8 cellular contexts compared by ENCODE assay signal in the genomic region with DNA sequence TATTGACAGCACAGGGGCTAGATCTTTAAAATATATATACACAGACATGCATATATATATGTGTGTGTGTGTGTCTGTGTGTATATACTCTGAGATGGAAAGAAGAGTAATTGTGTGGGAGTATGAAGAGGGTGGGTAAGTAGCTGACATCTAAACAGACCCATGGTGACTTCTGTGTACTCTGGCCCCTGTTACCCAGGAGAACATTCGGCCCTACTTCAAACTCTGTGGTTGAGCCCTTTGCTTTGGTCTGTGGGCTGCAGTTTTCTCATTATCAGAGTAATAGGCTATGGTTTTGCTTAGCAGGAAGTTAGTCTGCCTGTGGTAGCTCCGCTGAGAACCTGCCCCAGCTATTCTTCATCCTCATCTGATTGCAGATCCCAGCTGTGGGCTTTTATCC.
DNase-seq lines count a peak whose midpoint lies in the region; ATAC-seq, FAIRE-seq and TF ChIP-seq lines count a peak whose summit lies in the region.

No MANE protein-coding gene starts in this region.

- no peak overlapping the region for H3K27ac ChIP-seq in suprapubic skin

- intact Hi-C loops in activated CD4-positive, alpha-beta T cell treated with anti-CD3 and anti-CD28 coated beads, Interleukin-2, amount 10 ng/mL, durations not matched to agents 24 days and 14 days (cut with micrococcal nuclease): loop anchor here (1.0 to 2.0 kb wide), 3 partner anchors 11 to 173 kb away; a partner anchor contains a TSS

- DNase-seq in CD1c-positive myeloid dendritic cell (ENCODE audit: extremely low spot score) (peak; percentile 36), GM19240 (ENCODE audit: insufficient read length, low spot score) (peak; percentile 48), kidney glomerular epithelial cell (lab: John Stamatoyannopoulos, UW) (peak; percentile 27), suprapubic skin (ENCODE audit: low spot score in 2 of 2) (no peak), HK-2 (ENCODE audit: unreplicated experiment) (no peak), urothelium cell line (ENCODE audit: low spot score) (no peak)
- peak; percentile 85 for DNase-seq in activated CD4-positive, alpha-beta T cell treated with anti-CD3 and anti-CD28 coated beads, Interleukin-2, amount 10 ng/mL, durations not matched to agents 24 days and 14 days

- no peaks in the 10 kb centered on the region for H3K9me3 ChIP-seq in suprapubic skin

- no peak for TF ChIP-seq CTCF in suprapubic skin (IDR thresholded peaks at IDR 0.05)

- peaks cover 3% of the 10 kb centered on the region for H3K36me3 ChIP-seq in suprapubic skin

- no peak for TF ChIP-seq POLR2A in suprapubic skin (IDR thresholded peaks at IDR 0.05)

- peaks cover 24% of the 10 kb centered on the region for H3K36me3 Mint-ChIP-seq in activated CD4-positive, alpha-beta T cell treated with anti-CD3 and anti-CD28 coated beads, Interleukin-2, amount 10 ng/mL, durations not matched to agents 24 days and 14 days (ENCODE audit: low read depth)

- peaks cover 34% of the 10 kb centered on the region for H3K4me1 ChIP-seq in suprapubic skin

- no peaks in the 10 kb centered on the region for H3K27me3 Mint-ChIP-seq in activated CD4-positive, alpha-beta T cell treated with anti-CD3 and anti-CD28 coated beads, Interleukin-2, amount 10 ng/mL, durations not matched to agents 24 days and 14 days

- H3K27ac Mint-ChIP-seq in activated CD4-positive, alpha-beta T cell treated with anti-CD3 and anti-CD28 coated beads, Interleukin-2, amount 10 ng/mL, durations not matched to agents 24 days and 14 days: peak overlapping the region; percentile 84

- no peak overlapping the region for H3K4me3 ChIP-seq in suprapubic skin

- no peaks in the 10 kb centered on the region for H3K27me3 ChIP-seq in suprapubic skin

- peaks cover 47% of the 10 kb centered on the region for H3K4me1 Mint-ChIP-seq in activated CD4-positive, alpha-beta T cell treated with anti-CD3 and anti-CD28 coated beads, Interleukin-2, amount 10 ng/mL, durations not matched to agents 24 days and 14 days

- peaks cover 4% of the 10 kb centered on the region for H3K9me3 Mint-ChIP-seq in activated CD4-positive, alpha-beta T cell treated with anti-CD3 and anti-CD28 coated beads, Interleukin-2, amount 10 ng/mL, durations not matched to agents 24 days and 14 days

- no peak for TF ChIP-seq EP300 in suprapubic skin (IDR thresholded peaks at IDR 0.05)

- no peak for FAIRE-seq in urothelium cell line (lab: Jason Lieb, UNC)

- 53% methylated on average over 2 of the region's 2 CpGs for WGBS in suprapubic skin

- peak overlapping the region; percentile 59 for H3K4me3 Mint-ChIP-seq in activated CD4-positive, alpha-beta T cell treated with anti-CD3 and anti-CD28 coated beads, Interleukin-2, amount 10 ng/mL, durations not matched to agents 24 days and 14 days

- ATAC-seq in HG03378 (IDR thresholded peaks at IDR 0.05; ENCODE audit: unreplicated experiment): peak; percentile 71

Comparison
In these comparisons a context has a peak if more than half of its experiments do, and no peak if none do; other contexts are left out.
1. DNase-seq: peak in CD1c-positive myeloid dendritic cell (single experiment), GM19240 (single experiment), activated CD4-positive, alpha-beta T cell treated with anti-CD3 and anti-CD28 coated beads, Interleukin-2, amount 10 ng/mL, durations not matched to agents 24 days and 14 days (single experiment) and kidney glomerular epithelial cell (single experiment); none in suprapubic skin (0 of 2), HK-2 (single experiment) and urothelium cell line (single experiment).